ENCODE assay signal across 18 cellular contexts in the genomic region with DNA sequence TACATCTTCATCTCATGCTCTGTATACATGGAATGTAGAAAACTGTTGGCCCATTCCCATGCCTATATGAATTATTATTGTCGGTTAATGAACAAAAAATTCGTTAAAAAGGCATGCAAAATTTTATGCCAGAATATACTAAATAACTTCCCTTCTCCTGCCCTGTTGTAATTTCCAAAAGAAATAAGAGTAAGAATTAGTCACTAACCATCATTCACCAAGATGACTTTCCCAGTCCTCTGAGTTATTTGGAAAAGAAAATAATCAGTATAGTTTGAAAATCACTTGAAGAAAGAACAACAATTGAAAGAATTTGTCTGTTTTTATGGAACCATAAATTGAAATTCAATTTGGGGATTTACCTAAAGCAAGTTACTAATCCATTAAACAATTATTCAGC.
"Had no signal": no experiment of that assay in that cellular context is flagged by ENCODE, and none has a peak within 500 bp of the region (broad histone marks: within the 10 kb centered on the region; RNA-seq: fewer than 3 reads in every experiment).

No MANE protein-coding gene starts in this region.

- H3K9me3 ChIP-seq: colonic mucosa, neutrophil, ovary, right atrium auricular region, sigmoid colon, stomach had no signal

- H3K36me3 ChIP-seq: colonic mucosa, heart right ventricle, neutrophil, ovary, right atrium auricular region, sigmoid colon, stomach had no signal

- H3K27me3 ChIP-seq: colonic mucosa, heart right ventricle, neutrophil, ovary, right atrium auricular region, sigmoid colon, stomach had no signal

- H3K4me1 Mint-ChIP-seq: endodermal cell; naive thymus-derived CD8-positive, alpha-beta T cell had no signal

- DNase-seq: colonic mucosa; effector CD4-positive, alpha-beta T cell; endodermal cell; erythroblast; heart right ventricle; islet precursor cell; mucosa of descending colon; naive thymus-derived CD8-positive, alpha-beta T cell; ovary; sigmoid colon; small intestine; stimulated activated CD4-positive, alpha-beta T cell treated with anti-CD3 and anti-CD28 coated beads, Interleukin-12 subunit alpha, Interleukin-12 subunit beta, amount 100 ng/mL, for 4 hours; stimulated activated naive CD4-positive, alpha-beta T cell; stomach; trophoblast cell had no signal

- H3K4me1 ChIP-seq: colonic mucosa, heart right ventricle, right atrium auricular region, sigmoid colon, stomach had no signal

- H3K27ac Mint-ChIP-seq: endodermal cell; naive thymus-derived CD8-positive, alpha-beta T cell had no signal

- H3K4me3 ChIP-seq: colonic mucosa, heart right ventricle, mucosa of descending colon, ovary, right atrium auricular region, sigmoid colon, stomach had no signal

- H3K36me3 Mint-ChIP-seq: naive thymus-derived CD8-positive, alpha-beta T cell had no signal

- ATAC-seq: heart right ventricle; left lobe of liver; mucosa of descending colon; naive thymus-derived CD8-positive, alpha-beta T cell had no signal

- H3K4me3 Mint-ChIP-seq: endodermal cell; naive thymus-derived CD8-positive, alpha-beta T cell had no signal

- H3K27ac ChIP-seq: colonic mucosa, heart right ventricle, neutrophil, ovary, right atrium auricular region, sigmoid colon, stomach had no signal

- H3K27me3 Mint-ChIP-seq: naive thymus-derived CD8-positive, alpha-beta T cell had no signal
